Comparison of ENCODE assay signal across 8 cellular contexts in genomic region chr16:85552980-85553435, GRCh38.
DNase-seq lines count a peak whose midpoint lies in the region; ATAC-seq and TF ChIP-seq lines count a peak whose summit lies in the region.

No MANE protein-coding gene starts in this region.

- peak overlapping the region; percentile 79 for H3K27ac ChIP-seq in VCaP
- H3K27ac ChIP-seq in stomach smooth muscle (ENCODE audit: low read length): no peak overlapping the region

- H3K27ac Mint-ChIP-seq in activated CD4-positive, alpha-beta T cell treated with anti-CD3 and anti-CD28 coated beads, Interleukin-2, amount 10 ng/mL, durations not matched to agents 7 days and 5 days: peak overlapping the region; percentile 84

- no peak for ATAC-seq in GM21423 (IDR thresholded peaks at IDR 0.05; ENCODE audit: unreplicated experiment)

- H3K36me3 ChIP-seq in iPS-15b (ENCODE audit: control insufficient read depth, insufficient read depth, low read length): no peaks in the 10 kb centered on the region
- no peaks in the 10 kb centered on the region for H3K36me3 ChIP-seq in stomach smooth muscle (ENCODE audit: control insufficient read depth in 2 of 2, insufficient read depth in 2 of 2, low read length in 2 of 2)

- no peaks in the 10 kb centered on the region for H3K36me3 Mint-ChIP-seq in activated CD4-positive, alpha-beta T cell treated with anti-CD3 and anti-CD28 coated beads, Interleukin-2, amount 10 ng/mL, durations not matched to agents 7 days and 5 days (ENCODE audit: low read depth)

- H3K4me1 Mint-ChIP-seq in activated CD4-positive, alpha-beta T cell treated with anti-CD3 and anti-CD28 coated beads, Interleukin-2, amount 10 ng/mL, durations not matched to agents 7 days and 5 days: peaks cover 24% of the 10 kb centered on the region

- H3K4me3 ChIP-seq in iPS-15b (ENCODE audit: low read depth, low read length) (peak overlapping the region; percentile 22), stomach smooth muscle (ENCODE audit: low read length in 2 of 2) (peak overlapping the region; percentile 78 to 91)

- no peak for DNase-seq in activated CD4-positive, alpha-beta T cell treated with anti-CD3 and anti-CD28 coated beads, Interleukin-2, amount 10 ng/mL, durations not matched to agents 7 days and 5 days
- no peak for DNase-seq in activated CD4-positive, alpha-beta T cell treated with anti-CD3 and anti-CD28 coated beads, Interleukin-2, amount 50 U/mL, for 4 hours
- no peak for DNase-seq in erythroblast (lab: John Stamatoyannopoulos, UW)
- DNase-seq in inferior parietal cortex (ENCODE audit: extremely low spot score): no peak

- TF ChIP-seq CTCF in VCaP (conservative IDR thresholded peaks at IDR 0.05): no peak

- H3K4me3 Mint-ChIP-seq in activated CD4-positive, alpha-beta T cell treated with anti-CD3 and anti-CD28 coated beads, Interleukin-2, amount 10 ng/mL, durations not matched to agents 7 days and 5 days: peak overlapping the region; percentile 71

- H3K27me3 ChIP-seq in iPS-15b (ENCODE audit: control insufficient read depth, insufficient read depth, low read length) (no peaks in the 10 kb centered on the region), stomach smooth muscle (ENCODE audit: control insufficient read depth in 1 of 2, insufficient read depth in 2 of 2, low read length in 2 of 2) (no peaks in the 10 kb centered on the region)

- no peak overlapping the region for H3K9ac ChIP-seq in iPS-15b (ENCODE audit: low read depth, low read length)
- H3K9ac ChIP-seq in stomach smooth muscle (ENCODE audit: low read length in 2 of 2): no peak overlapping the region

- H3K4me1 ChIP-seq in iPS-15b (ENCODE audit: control insufficient read depth, insufficient read depth, low read length) (peaks cover 8% of the 10 kb centered on the region), stomach smooth muscle (ENCODE audit: control insufficient read depth, insufficient read depth, low read length) (peaks cover 22% of the 10 kb centered on the region)

- peaks cover 3% of the 10 kb centered on the region for H3K27me3 Mint-ChIP-seq in activated CD4-positive, alpha-beta T cell treated with anti-CD3 and anti-CD28 coated beads, Interleukin-2, amount 10 ng/mL, durations not matched to agents 7 days and 5 days

- CTCF ChIA-PET in activated CD4-positive, alpha-beta T cell treated with anti-CD3 and anti-CD28 coated beads, Interleukin-2, amount 10 ng/mL, durations not matched to agents 7 days and 5 days (lab: Charles Lee): interaction anchor here (0.6 to 4.3 kb wide), 15 partner anchors 10 to 962 kb away, joined by 3 to 23 read pairs (median 4); no protein-coding TSS in a partner anchor

- TF ChIP-seq POLR2A in erythroblast (IDR thresholded peaks at IDR 0.05; ENCODE audit: low read length): no peak

- H3K9me3 ChIP-seq in iPS-15b (ENCODE audit: control insufficient read depth, insufficient read depth, low read length) (no peaks in the 10 kb centered on the region), stomach smooth muscle (ENCODE audit: control insufficient read depth in 2 of 2, low read length in 2 of 2) (no peaks in the 10 kb centered on the region)

- H3K9me3 Mint-ChIP-seq in activated CD4-positive, alpha-beta T cell treated with anti-CD3 and anti-CD28 coated beads, Interleukin-2, amount 10 ng/mL, durations not matched to agents 7 days and 5 days: no peaks in the 10 kb centered on the region

- POLR2A ChIA-PET in activated CD4-positive, alpha-beta T cell treated with anti-CD3 and anti-CD28 coated beads, Interleukin-2, amount 10 ng/mL, durations not matched to agents 7 days and 5 days (lab: Charles Lee): no interaction called here
